In the genomic region with DNA sequence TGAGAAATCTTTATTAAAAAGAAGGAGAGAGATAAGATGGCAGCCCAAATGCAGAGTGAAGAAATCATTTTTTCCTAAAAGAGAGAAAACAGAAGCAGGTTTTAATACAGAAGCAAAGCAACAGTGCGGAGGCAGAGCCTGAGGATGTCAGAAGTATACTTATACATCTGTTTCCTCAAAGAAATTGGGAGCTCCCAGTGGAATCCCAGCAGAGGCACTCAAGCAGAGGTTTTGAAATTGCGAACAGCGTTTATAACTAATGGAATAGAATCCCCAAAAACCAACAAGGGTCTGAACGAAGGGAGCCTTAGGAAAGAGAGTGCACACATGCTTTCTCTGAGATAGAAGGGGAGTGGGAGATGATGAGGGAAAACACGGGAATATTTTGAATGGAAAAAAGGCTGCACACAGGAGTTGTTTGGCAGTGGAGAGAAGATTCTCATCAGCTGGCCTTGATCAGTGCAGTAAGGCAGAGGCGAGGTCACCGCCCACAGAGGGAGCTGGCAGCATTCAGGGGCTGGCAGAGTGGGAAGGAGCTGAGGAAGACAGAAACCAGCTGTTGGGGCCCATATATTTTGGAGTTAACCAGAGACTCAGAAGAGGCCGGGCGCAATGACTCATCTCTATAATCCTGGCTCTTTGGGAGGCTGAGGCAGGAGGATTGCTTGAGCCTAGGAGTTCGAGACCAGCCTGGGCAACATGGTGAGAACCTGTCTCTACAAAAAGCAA, we compare ENCODE assay signal across 12 cellular contexts. TPM values are rescaled to one million over a fixed set of nuclear protein-coding genes. Genes with fewer than 3 reads are reported as not detected.
DNase-seq lines count a peak whose midpoint lies in the region; ATAC-seq and TF ChIP-seq lines count a peak whose summit lies in the region.
"Had no signal": no experiment of that assay in that cellular context is flagged by ENCODE, and none has a peak within 500 bp of the region (broad histone marks: within the 10 kb centered on the region; RNA-seq: fewer than 3 reads in every experiment).

No MANE protein-coding gene starts in this region.

- no peaks in the 10 kb centered on the region for H3K36me3 ChIP-seq in SK-N-SH (replicated peaks in 1 of 2; ENCODE audit: control insufficient read depth in 1 of 2, insufficient read depth in 2 of 2, low read length in 1 of 2)
- no peaks in the 10 kb centered on the region for H3K36me3 ChIP-seq in OCI-LY7 (ENCODE audit: insufficient read depth, low read length)
- H3K36me3 ChIP-seq: BE2C, cardiac muscle cell had no signal

- H3K4me3 ChIP-seq in SK-N-SH (ENCODE audit: low read depth in 2 of 2, low read length in 1 of 2): no peak overlapping the region
- no peak overlapping the region for H3K4me3 ChIP-seq in foreskin fibroblast (ENCODE audit: low read depth in 1 of 2, low read length in 2 of 2)
- H3K4me3 ChIP-seq in OCI-LY7 (ENCODE audit: low read depth, low read length, poor library complexity, severe bottlenecking): no peak overlapping the region
- H3K4me3 ChIP-seq: cardiac muscle cell, GM12878 had no signal

- no peaks in the 10 kb centered on the region for H3K9me2 ChIP-seq in SK-N-SH
- no peaks in the 10 kb centered on the region for H3K9me2 ChIP-seq in OCI-LY7 (ENCODE audit: insufficient read depth, low read length)

- no peaks in the 10 kb centered on the region for H3K27me3 ChIP-seq in SK-N-SH (ENCODE audit: insufficient read depth)
- H3K27me3 ChIP-seq: BE2C, cardiac muscle cell had no signal

- H2AFZ ChIP-seq in SK-N-SH (ENCODE audit: low read depth): no peak overlapping the region; the same call in 1 of the 2 replicates
- H2AFZ ChIP-seq in OCI-LY7 (ENCODE audit: low read length): no peak overlapping the region

- intact Hi-C loops in OCI-LY7 (cut with micrococcal nuclease; ENCODE audit: unreplicated experiment): no loop called here

- no peak overlapping the region for H3K9ac ChIP-seq in SK-N-SH

- H3K79me2 ChIP-seq in SK-N-SH (ENCODE audit: insufficient read depth) (no peaks in the 10 kb centered on the region), OCI-LY7 (ENCODE audit: insufficient read depth, low read depth, low read length) (no peaks in the 10 kb centered on the region)

- H3K4me3 Mint-ChIP-seq in activated T-cell treated with anti-CD3 and anti-CD28 coated beads, Interleukin-2, amount 50 U/mL, for 4 hours: no peak overlapping the region

- H3K36me3 Mint-ChIP-seq in activated T-cell treated with anti-CD3 and anti-CD28 coated beads, Interleukin-2, amount 50 U/mL, for 4 hours (ENCODE audit: insufficient read depth): no peaks in the 10 kb centered on the region

- TF ChIP-seq CTCF in SK-N-SH (IDR thresholded peaks at IDR 0.05): no peak
- TF ChIP-seq CTCF in foreskin fibroblast (IDR thresholded peaks at IDR 0.05; ENCODE audit: low read depth, low read length): no peak
- no peak for TF ChIP-seq CTCF in OCI-LY7 (conservative IDR thresholded peaks at IDR 0.05; ENCODE audit: low read length)

- no peak; a peak in 1 of 4 replicates for TF ChIP-seq EP300 in SK-N-SH (IDR thresholded peaks at IDR 0.05; ENCODE audit: borderline replicate concordance in 1 of 2, low read depth in 1 of 2, low read length in 1 of 2)

- BruUV-seq in OCI-LY7 (replicated peaks; lab: Mats Ljungman, UMichigan): no TSS peak

- H3K4me2 ChIP-seq in SK-N-SH (no peak overlapping the region), OCI-LY7 (ENCODE audit: low read length) (no peak overlapping the region)

- no peaks in the 10 kb centered on the region for H3K9me3 Mint-ChIP-seq in activated T-cell treated with anti-CD3 and anti-CD28 coated beads, Interleukin-2, amount 50 U/mL, for 4 hours

- POLR2A ChIA-PET in SK-N-SH (lab: Yijun Ruan, JAX) (no interaction called here), OCI-LY7 (lab: Charles Lee) (interaction anchor here (0.7 kb wide), 1 partner anchor 1216 kb away, joined by 3 read pairs; no protein-coding TSS in a partner anchor)

- no peaks in the 10 kb centered on the region for H4K20me1 ChIP-seq in SK-N-SH (ENCODE audit: insufficient read depth)
- no peaks in the 10 kb centered on the region for H4K20me1 ChIP-seq in OCI-LY7 (ENCODE audit: insufficient read depth, low read length)

- WGBS in SK-N-SH (ENCODE audit: low lambda C conversion rate): 78% methylated on average over 10 of the region's 10 CpGs

- no peak for TF ChIP-seq RAD21 in SK-N-SH (IDR thresholded peaks at IDR 0.05; ENCODE audit: low read length)

- H3K27me3 Mint-ChIP-seq in activated T-cell treated with anti-CD3 and anti-CD28 coated beads, Interleukin-2, amount 50 U/mL, for 4 hours (ENCODE audit: low read depth): peaks cover 16% of the 10 kb centered on the region

- H3K9me3 ChIP-seq in SK-N-SH: no peaks in the 10 kb centered on the region
- H3K9me3 ChIP-seq in OCI-LY7 (ENCODE audit: low read length): no peaks in the 10 kb centered on the region
- H3K9me3 ChIP-seq: BE2C had no signal

- no peak for ATAC-seq in activated T-cell treated with anti-CD3 and anti-CD28 coated beads, Interleukin-2, amount 50 U/mL, for 4 hours
- no peak for ATAC-seq in HG02798 (IDR thresholded peaks at IDR 0.05; ENCODE audit: poor library complexity, unreplicated experiment)
- ATAC-seq: GM12878 had no signal

- peak; percentile 22 for DNase-seq in activated T-cell treated with anti-CD3 and anti-CD28 coated beads for 48 hours (ENCODE audit: low read depth)
- no peak for DNase-seq in activated T-cell treated with anti-CD3 and anti-CD28 coated beads, Interleukin-2, amount 50 U/mL, for 4 hours
- DNase-seq in SK-N-SH: no peak
- peak; percentile 79 to 87 for DNase-seq in foreskin fibroblast
- peak; percentile 42 for DNase-seq in stimulated activated CD8-positive, alpha-beta memory T cell treated with anti-CD3 and anti-CD28 coated beads, Interleukin-4, amount 100 ng/mL, for 48 hours
- no peak for DNase-seq in OCI-LY7 (ENCODE audit: low spot score)
- DNase-seq in HuH-7.5 (ENCODE audit: low spot score): no peak
- DNase-seq: BE2C, RPMI8226 had no signal

- no peak overlapping the region for H3K27ac ChIP-seq in SK-N-SH (ENCODE audit: low read depth in 2 of 2, low read length in 1 of 2)
- H3K27ac ChIP-seq in OCI-LY7 (ENCODE audit: low read depth, low read length, poor library complexity, severe bottlenecking): no peak overlapping the region
- H3K27ac ChIP-seq: cardiac muscle cell had no signal

- H3K4me1 ChIP-seq in SK-N-SH (ENCODE audit: control insufficient read depth in 1 of 2, insufficient read depth in 2 of 2, low read depth in 1 of 2, low read length in 1 of 2) (peaks cover 0 to 26% of the 10 kb centered on the region in 2 experiments; a peak in 1 of 4 replicates), OCI-LY7 (ENCODE audit: insufficient read depth, low read length, poor library complexity, severe bottlenecking) (no peaks in the 10 kb centered on the region)
- H3K4me1 ChIP-seq: BE2C had no signal

- CTCF ChIA-PET in SK-N-SH (lab: Yijun Ruan, JAX) (interaction anchor here (1.0 kb wide), 1 partner anchor 172 kb away, joined by 4 read pairs; no protein-coding TSS in a partner anchor), OCI-LY7 (lab: Charles Lee; ENCODE audit: unreplicated experiment) (no interaction called here)

- peaks cover 22% of the 10 kb centered on the region for H3F3A ChIP-seq in SK-N-SH (replicated peaks; ENCODE audit: insufficient read depth)

- peaks cover 20% of the 10 kb centered on the region for H3K4me1 Mint-ChIP-seq in activated T-cell treated with anti-CD3 and anti-CD28 coated beads, Interleukin-2, amount 50 U/mL, for 4 hours (ENCODE audit: low read depth)

TF ChIP-seq in SK-N-SH, 30 proteins besides CTCF, POLR2A, EP300 and RAD21:
- peak; percentile 73 for TF ChIP-seq TCF12 (IDR thresholded peaks at IDR 0.05)
- peak; percentile 39; the same call in 1 of the 2 replicates for TF ChIP-seq FOSL2 (IDR thresholded peaks at IDR 0.05; ENCODE audit: borderline replicate concordance, low read depth)
- TF ChIP-seq PBX3 (IDR thresholded peaks at IDR 0.05): peak; percentile 34; the same call in 1 of the 2 replicates
- TF ChIP-seq JUND (IDR thresholded peaks at IDR 0.05): peak; percentile 19; the same call in 1 of the 2 replicates
- TF ChIP-seq ELF1 (IDR thresholded peaks at IDR 0.05): no peak

RNA-seq across cellular contexts. Expression of gene SMCO2, which starts 17.5 kb away (rescaled TPM):
- total RNA-seq in activated T-cell treated with anti-CD3 and anti-CD28 coated beads, Interleukin-2, amount 50 U/mL, for 4 hours: not detected
- polyA plus RNA-seq in SK-N-SH (2012; rRNA removed): 0.21 and 0.26 TPM in 2 replicates
- polyA plus RNA-seq in SK-N-SH (2012; cell fraction: cytosol; rRNA removed): 0.16 and 0.37 TPM in 2 replicates
- polyA plus RNA-seq in SK-N-SH (2012; cell fraction: nucleus; rRNA removed): 0.89 and 2.0 TPM in 2 replicates
- not detected in 2 replicates for total RNA-seq in OCI-LY7 (2014; rRNA removed; shearing (Covaris generic))
- not detected in 2 replicates for total RNA-seq in OCI-LY7 (2022)
- total RNA-seq: cardiac muscle cell had no signal
- polyA plus RNA-seq: cardiac muscle cell had no signal

Comparison
In these comparisons a context has a peak if more than half of its experiments do, and no peak if none do; other contexts are left out.
1. DNase-seq: peak in activated T-cell treated with anti-CD3 and anti-CD28 coated beads for 48 hours (single experiment), foreskin fibroblast (2 of 2) and stimulated activated CD8-positive, alpha-beta memory T cell treated with anti-CD3 and anti-CD28 coated beads, Interleukin-4, amount 100 ng/mL, for 48 hours (single experiment); none in activated T-cell treated with anti-CD3 and anti-CD28 coated beads, Interleukin-2, amount 50 U/mL, for 4 hours (single experiment), SK-N-SH (single experiment), OCI-LY7 (single experiment) and HuH-7.5 (single experiment).